Comparison of ENCODE assay signal across 1 cellular context in genomic region chr5:100464418-100464817, GRCh38.
TF ChIP-seq lines count a peak whose summit lies in the region.

No MANE protein-coding gene starts in this region.

TF ChIP-seq in GM23338, 12 proteins besides CTCF, POLR2A, EP300 and RAD21 (continued from another document):
- no peak for TF ChIP-seq ZNF462 (CRISPR knock-in tag; IDR thresholded peaks at IDR 0.05)
- no peak for TF ChIP-seq EZH2 (IDR thresholded peaks at IDR 0.05; ENCODE audit: low read depth, unreplicated experiment)
TF ChIP-seq in GM23338: peak in this region for 0.
